8 cellular contexts compared by ENCODE assay signal in the genomic region with DNA sequence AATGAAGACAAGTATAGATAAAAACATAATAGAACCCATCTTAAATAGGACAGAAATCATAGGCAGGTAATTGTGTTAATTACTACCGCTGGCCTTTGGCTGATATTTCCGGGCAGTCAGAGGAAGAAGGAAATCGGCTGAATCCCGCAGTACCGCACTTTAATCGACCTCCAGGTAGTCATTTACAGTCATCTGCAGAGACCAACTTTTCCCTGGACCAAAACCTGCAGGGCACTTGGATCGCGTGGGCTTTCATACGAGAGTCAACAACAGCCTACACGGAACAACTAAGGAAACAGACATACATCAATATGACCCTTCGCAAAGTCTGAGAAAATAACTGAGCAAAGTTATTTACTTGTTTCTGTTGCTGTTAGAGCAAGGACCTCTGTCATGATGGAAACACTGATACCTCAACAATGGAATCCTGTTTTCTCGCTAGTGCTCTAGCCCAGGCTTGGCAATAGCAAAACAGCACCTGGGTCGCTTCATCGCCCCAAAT. TPM values are rescaled to one million over a fixed set of nuclear protein-coding genes. Genes with fewer than 3 reads are reported as not detected.
DNase-seq lines count a peak whose midpoint lies in the region; ATAC-seq and TF ChIP-seq lines count a peak whose summit lies in the region.

No MANE protein-coding gene starts in this region.

- peak overlapping the region; percentile 84 for H3K27ac Mint-ChIP-seq in Calu3 (ENCODE audit: unreplicated experiment)
- H3K27ac Mint-ChIP-seq in activated naive CD4-positive, alpha-beta T cell treated with anti-CD3 and anti-CD28 coated beads, Interleukin-2, amount 10 ng/mL, durations not matched to agents 7 days and 5 days = peak overlapping the region; percentile 94
- peak overlapping the region; percentile 95 for H3K27ac Mint-ChIP-seq in stimulated activated effector memory CD8-positive, alpha-beta T cell treated with anti-CD3 and anti-CD28 coated beads, Interleukin-12 subunit alpha, Interleukin-12 subunit beta, amount 100 ng/mL, for 72 hours

- peak overlapping the region; percentile 90 for H3K4me3 ChIP-seq in iPS-18a (ENCODE audit: low read length)

- peaks cover 17% of the 10 kb centered on the region for H3K4me1 Mint-ChIP-seq in Calu3 (ENCODE audit: low read depth, unreplicated experiment)
- peaks cover 41% of the 10 kb centered on the region for H3K4me1 Mint-ChIP-seq in activated naive CD4-positive, alpha-beta T cell treated with anti-CD3 and anti-CD28 coated beads, Interleukin-2, amount 10 ng/mL, durations not matched to agents 7 days and 5 days
- peaks cover 36% of the 10 kb centered on the region for H3K4me1 Mint-ChIP-seq in stimulated activated effector memory CD8-positive, alpha-beta T cell treated with anti-CD3 and anti-CD28 coated beads, Interleukin-12 subunit alpha, Interleukin-12 subunit beta, amount 100 ng/mL, for 72 hours

- no peak for ATAC-seq in stimulated activated effector memory CD8-positive, alpha-beta T cell treated with anti-CD3 and anti-CD28 coated beads, Interleukin-12 subunit alpha, Interleukin-12 subunit beta, amount 100 ng/mL, for 72 hours
- no peak for ATAC-seq in GM19035 (IDR thresholded peaks at IDR 0.05; ENCODE audit: unreplicated experiment)

- TF ChIP-seq CTCF in Calu3 (IDR thresholded peaks at IDR 0.05; ENCODE audit: unreplicated experiment) = no peak

- peaks cover 13% of the 10 kb centered on the region for H3K4me1 ChIP-seq in iPS-18a (ENCODE audit: control insufficient read depth, low read depth, low read length)

- intact Hi-C loops in Calu3 (cut with micrococcal nuclease; ENCODE audit: unreplicated experiment) = loop anchor here (5.0 to 10.0 kb wide), 2 partner anchors 54 to 142 kb away; a partner anchor contains a TSS

- peaks cover 24% of the 10 kb centered on the region for H3K36me3 Mint-ChIP-seq in Calu3 (ENCODE audit: insufficient read depth, unreplicated experiment)
- H3K36me3 Mint-ChIP-seq in activated naive CD4-positive, alpha-beta T cell treated with anti-CD3 and anti-CD28 coated beads, Interleukin-2, amount 10 ng/mL, durations not matched to agents 7 days and 5 days = peaks cover 12% of the 10 kb centered on the region
- H3K36me3 Mint-ChIP-seq in stimulated activated effector memory CD8-positive, alpha-beta T cell treated with anti-CD3 and anti-CD28 coated beads, Interleukin-12 subunit alpha, Interleukin-12 subunit beta, amount 100 ng/mL, for 72 hours = peaks cover 28% of the 10 kb centered on the region

- H3K27me3 Mint-ChIP-seq in Calu3 (ENCODE audit: unreplicated experiment) = no peaks in the 10 kb centered on the region
- no peaks in the 10 kb centered on the region for H3K27me3 Mint-ChIP-seq in activated naive CD4-positive, alpha-beta T cell treated with anti-CD3 and anti-CD28 coated beads, Interleukin-2, amount 10 ng/mL, durations not matched to agents 7 days and 5 days

- H3K27ac ChIP-seq in iPS-18a (ENCODE audit: low read length) = peak overlapping the region; percentile 93

- H3K9ac ChIP-seq in iPS-18a (ENCODE audit: low read length) = peak overlapping the region; percentile 76

- BruUV-seq in Calu3 (replicated peaks; lab: Mats Ljungman, UMichigan) = no TSS peak

- peaks cover 23% of the 10 kb centered on the region for H3K36me3 ChIP-seq in iPS-18a (ENCODE audit: control insufficient read depth, low read depth, low read length)

- H3K27me3 ChIP-seq in iPS-18a (ENCODE audit: control insufficient read depth, insufficient read depth, low read length) = no peaks in the 10 kb centered on the region

- peak overlapping the region; percentile 86 for H3K4me3 Mint-ChIP-seq in Calu3 (ENCODE audit: low read depth, unreplicated experiment)
- peak overlapping the region; percentile 91 for H3K4me3 Mint-ChIP-seq in activated naive CD4-positive, alpha-beta T cell treated with anti-CD3 and anti-CD28 coated beads, Interleukin-2, amount 10 ng/mL, durations not matched to agents 7 days and 5 days
- peak overlapping the region; percentile 93 for H3K4me3 Mint-ChIP-seq in stimulated activated effector memory CD8-positive, alpha-beta T cell treated with anti-CD3 and anti-CD28 coated beads, Interleukin-12 subunit alpha, Interleukin-12 subunit beta, amount 100 ng/mL, for 72 hours

- H3K9me3 Mint-ChIP-seq in Calu3 (ENCODE audit: low read depth, unreplicated experiment) = no peaks in the 10 kb centered on the region
- no peaks in the 10 kb centered on the region for H3K9me3 Mint-ChIP-seq in activated naive CD4-positive, alpha-beta T cell treated with anti-CD3 and anti-CD28 coated beads, Interleukin-2, amount 10 ng/mL, durations not matched to agents 7 days and 5 days
- H3K9me3 Mint-ChIP-seq in stimulated activated effector memory CD8-positive, alpha-beta T cell treated with anti-CD3 and anti-CD28 coated beads, Interleukin-12 subunit alpha, Interleukin-12 subunit beta, amount 100 ng/mL, for 72 hours = no peaks in the 10 kb centered on the region

- H3K9me3 ChIP-seq in iPS-18a (ENCODE audit: control insufficient read depth, low read depth, low read length) = no peaks in the 10 kb centered on the region

- peak; percentile 2 for DNase-seq in Calu3
- peak; percentile 2 for DNase-seq in HK-2 (ENCODE audit: unreplicated experiment)
- peak; percentile 22 for DNase-seq in activated naive CD4-positive, alpha-beta T cell treated with anti-CD3 and anti-CD28 coated beads, Interleukin-2, amount 10 ng/mL, durations not matched to agents 7 days and 5 days
- DNase-seq in stimulated activated effector memory CD8-positive, alpha-beta T cell treated with anti-CD3 and anti-CD28 coated beads, Interleukin-12 subunit alpha, Interleukin-12 subunit beta, amount 100 ng/mL, for 72 hours (ENCODE audit: low spot score in 2 of 2) = no peak
- DNase-seq in stimulated activated CD4-positive, alpha-beta T cell treated with anti-CD3 and anti-CD28 coated beads, Interleukin-4, amount 100 ng/mL, for 4 hours = no peak
- DNase-seq in dedifferentiated amniotic fluid mesenchymal stem cell (ENCODE audit: extremely low spot score) = no peak

- CTCF ChIA-PET in Calu3 (lab: Charles Lee) = interaction anchor here (0.9 kb wide), 1 partner anchor 13 kb away, joined by 3 read pairs; no protein-coding TSS in a partner anchor
- CTCF ChIA-PET in activated naive CD4-positive, alpha-beta T cell treated with anti-CD3 and anti-CD28 coated beads, Interleukin-2, amount 10 ng/mL, durations not matched to agents 7 days and 5 days (lab: Charles Lee) = interaction anchor here (1.0 to 4.7 kb wide), 3 partner anchors 11 to 54 kb away, joined by 3 to 36 read pairs (median 9); a partner anchor contains a TSS

RNA-seq across cellular contexts. Expression of a gene that starts 0.7 kb away (rescaled TPM):
- 5.0 and 7.1 TPM in 2 replicates for total RNA-seq in Calu3 (2022)

RNA-seq across cellular contexts. Expression of a gene that starts 1.0 kb away (rescaled TPM):
- 24.9 and 30.7 TPM in 2 replicates for total RNA-seq in Calu3 (2022)

RNA-seq across cellular contexts. Expression of a gene that starts 54.4 kb away (rescaled TPM):
- 14.1 and 15.5 TPM in 2 replicates for total RNA-seq in Calu3 (2022)

Comparison
In these comparisons a context has a peak if more than half of its experiments do, and no peak if none do; other contexts are left out.
1. DNase-seq: peak in Calu3 (single experiment), HK-2 (single experiment) and activated naive CD4-positive, alpha-beta T cell treated with anti-CD3 and anti-CD28 coated beads, Interleukin-2, amount 10 ng/mL, durations not matched to agents 7 days and 5 days (single experiment); none in stimulated activated effector memory CD8-positive, alpha-beta T cell treated with anti-CD3 and anti-CD28 coated beads, Interleukin-12 subunit alpha, Interleukin-12 subunit beta, amount 100 ng/mL, for 72 hours (0 of 2), stimulated activated CD4-positive, alpha-beta T cell treated with anti-CD3 and anti-CD28 coated beads, Interleukin-4, amount 100 ng/mL, for 4 hours (0 of 2) and dedifferentiated amniotic fluid mesenchymal stem cell (single experiment).
2. Peak in every context shown above with its lines, with median percentiles within 50 percentile points of each other: H3K27ac Mint-ChIP-seq and H3K4me3 Mint-ChIP-seq.